In the genomic region with DNA sequence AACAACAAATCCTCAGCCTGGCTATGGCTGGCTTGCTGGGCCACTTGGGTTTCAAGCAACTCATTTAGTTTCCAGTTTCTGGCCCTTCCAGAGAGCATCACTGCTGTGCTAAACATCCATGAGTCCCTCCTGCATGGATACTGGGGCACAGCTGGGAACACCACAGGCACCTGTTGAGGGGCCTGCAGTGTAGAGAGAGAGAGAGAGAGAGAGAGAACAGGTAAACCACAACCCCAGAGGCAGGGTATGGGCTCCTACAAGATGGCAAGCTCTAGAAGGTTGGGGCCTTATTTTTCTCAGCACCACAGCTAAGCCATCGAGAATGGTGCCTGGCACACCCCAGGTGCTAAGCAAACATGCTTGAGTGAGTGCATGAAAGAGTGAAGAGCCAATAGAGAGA, we compare ENCODE assay signal across 19 cellular contexts.
"Had no signal": no experiment of that assay in that cellular context is flagged by ENCODE, and none has a peak within 500 bp of the region (broad histone marks: within the 10 kb centered on the region; RNA-seq: fewer than 3 reads in every experiment).

No MANE protein-coding gene starts in this region.

- H3K4me1 ChIP-seq: adrenal gland, SJCRH30 had no signal

- H3K4me3 ChIP-seq: adrenal gland, K562, SJCRH30, SK-N-MC had no signal

- H3K36me3 ChIP-seq: adrenal gland, SJCRH30 had no signal

- H3K9me3 ChIP-seq: adrenal gland, SJCRH30 had no signal

- H3K27ac ChIP-seq: adrenal gland, SJCRH30, SK-N-MC had no signal

- DNase-seq: activated CD4-positive, alpha-beta T cell treated with anti-CD3 and anti-CD28 coated beads, Interleukin-2, amount 10 ng/mL, durations not matched to agents 24 days and 14 days; activated CD4-positive, alpha-beta T cell treated with anti-CD3 and anti-CD28 coated beads, Interleukin-2, amount 50 U/mL, for 4 hours; activated CD8-positive, alpha-beta T cell treated with anti-CD3 and anti-CD28 coated beads for 36 hours; activated gamma-delta T cell; activated naive CD4-positive, alpha-beta T cell treated with anti-CD3 and anti-CD28 coated beads for 36 hours; activated T-cell treated with anti-CD3 and anti-CD28 coated beads, Interleukin-2, amount 50 U/mL, for 1 hour; adrenal gland; central memory CD4-positive, alpha-beta T cell; IMR-90; NCI-H1105; NCI-H1436 treated with DMSO at 0.1 percent for 48 hours; NCI-H1694 treated with DMSO at 0.1 percent for 48 hours; NCI-H2081 treated with DMSO at 0.1 percent for 48 hours; NCI-H524 treated with DMSO at 0.1 percent for 48 hours; SHP77; SJCRH30; T1000 had no signal
